ENCODE assay signal across 19 cellular contexts in the genomic region with DNA sequence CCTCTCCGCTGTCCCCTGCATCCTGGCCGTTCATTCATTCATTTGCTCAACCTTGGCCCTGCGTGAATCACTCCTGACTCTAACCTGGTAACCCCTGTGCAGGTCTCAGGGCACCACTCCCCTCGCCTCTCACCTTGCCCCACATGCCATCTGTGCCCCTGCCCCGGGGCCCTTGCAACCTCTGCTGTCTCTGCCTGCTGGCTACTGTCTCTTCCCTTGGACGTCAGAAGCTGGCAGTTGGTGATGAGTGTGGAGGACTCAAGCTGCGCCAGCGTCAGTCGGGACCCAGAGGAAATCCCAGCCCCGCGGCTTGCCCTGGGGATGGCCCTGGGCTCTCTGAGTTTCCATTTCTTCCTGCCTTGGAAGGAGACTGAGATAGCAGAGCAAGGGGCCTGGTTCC.
"Had no signal": no experiment of that assay in that cellular context is flagged by ENCODE, and none has a peak within 500 bp of the region (broad histone marks: within the 10 kb centered on the region; RNA-seq: fewer than 3 reads in every experiment).

No MANE protein-coding gene starts in this region.

- H3K9me3 Mint-ChIP-seq: activated T-cell treated with anti-CD3 and anti-CD28 coated beads, Interleukin-2, amount 50 U/mL, for 72 hours; endodermal cell; immature natural killer cell; T-cell had no signal

- H3K9ac ChIP-seq: SK-N-SH had no signal

- H3K4me3 Mint-ChIP-seq: activated CD8-positive, alpha-beta T cell treated with anti-CD3 and anti-CD28 coated beads, Interleukin-2, amount 10 ng/mL, durations not matched to agents 7 days and 5 days; activated naive CD8-positive, alpha-beta T cell; activated T-cell treated with anti-CD3 and anti-CD28 coated beads, Interleukin-2, amount 50 U/mL, for 72 hours; endodermal cell; immature natural killer cell; T-cell had no signal

- H3K9me3 ChIP-seq: heart left ventricle, neutrophil, right lobe of liver, SK-N-SH, stomach, thoracic aorta had no signal

- DNase-seq: activated CD4-positive, alpha-beta T cell treated with anti-CD3 and anti-CD28 coated beads for 48 hours; activated CD8-positive, alpha-beta memory T cell treated with anti-CD3 and anti-CD28 coated beads, Interleukin-2, amount 50 U/mL, for 48 hours; activated CD8-positive, alpha-beta T cell treated with anti-CD3 and anti-CD28 coated beads, Interleukin-2, amount 10 ng/mL, durations not matched to agents 7 days and 5 days; activated gamma-delta T cell treated with Interleukin-2 at 50 U/mL for 16 hours; activated T-cell treated with anti-CD3 and anti-CD28 coated beads, Interleukin-2, amount 50 U/mL, for 72 hours; amygdala; immature natural killer cell; left colon; mammary epithelial cell; SK-N-SH; stomach; T-cell had no signal

- H3K4me3 ChIP-seq: heart left ventricle, right lobe of liver, stomach, thoracic aorta had no signal

- H3K36me3 Mint-ChIP-seq: activated naive CD8-positive, alpha-beta T cell; immature natural killer cell; T-cell had no signal

- H3K27me3 ChIP-seq: right lobe of liver had no signal

- H3K4me1 Mint-ChIP-seq: endodermal cell, immature natural killer cell, T-cell had no signal

- H3K27ac ChIP-seq: heart left ventricle, neutrophil, right lobe of liver, stomach, thoracic aorta had no signal

- ATAC-seq: activated CD8-positive, alpha-beta T cell treated with anti-CD3 and anti-CD28 coated beads, Interleukin-2, amount 10 ng/mL, durations not matched to agents 7 days and 5 days; activated T-cell treated with anti-CD3 and anti-CD28 coated beads, Interleukin-2, amount 50 U/mL, for 72 hours; left colon; right lobe of liver; T-cell had no signal

- H3K36me3 ChIP-seq: heart left ventricle, neutrophil, right lobe of liver, stomach, thoracic aorta had no signal

- H3K27ac Mint-ChIP-seq: activated CD8-positive, alpha-beta T cell treated with anti-CD3 and anti-CD28 coated beads, Interleukin-2, amount 10 ng/mL, durations not matched to agents 7 days and 5 days; activated naive CD8-positive, alpha-beta T cell; activated T-cell treated with anti-CD3 and anti-CD28 coated beads, Interleukin-2, amount 50 U/mL, for 72 hours; endodermal cell; immature natural killer cell; T-cell had no signal

- FAIRE-seq: frontal cortex had no signal

- H3K4me2 ChIP-seq: SK-N-SH had no signal
